In genomic region chr12:77342275-77342674, GRCh38 we compare ENCODE assay signal across 34 cellular contexts.
"Had no signal": no experiment of that assay in that cellular context is flagged by ENCODE, and none has a peak within 500 bp of the region (broad histone marks: within the 10 kb centered on the region; RNA-seq: fewer than 3 reads in every experiment).

No MANE protein-coding gene starts in this region.

- H3K9me3 ChIP-seq: adrenal gland, body of pancreas, breast epithelium, Peyer's patch, SJSA1 had no signal

- DNase-seq: activated CD4-positive, alpha-beta T cell treated with anti-CD3 and anti-CD28 coated beads for 36 hours; activated CD4-positive, alpha-beta T cell treated with anti-CD3 and anti-CD28 coated beads, Interleukin-2, amount 10 ng/mL, durations not matched to agents 7 days and 5 days; activated CD4-positive, alpha-beta T cell treated with anti-CD3 and anti-CD28 coated beads, Interleukin-2, amount 50 U/mL, for 48 hours; activated CD8-positive, alpha-beta memory T cell treated with anti-CD3 and anti-CD28 coated beads, Interleukin-2, amount 50 U/mL, for 4 hours; activated CD8-positive, alpha-beta T cell treated with anti-CD3 and anti-CD28 coated beads, Interleukin-2, amount 10 ng/mL, durations not matched to agents 7 days and 5 days; activated gamma-delta T cell treated with Interleukin-2 at 50 U/mL for 16 hours; activated naive CD4-positive, alpha-beta T cell treated with anti-CD3 and anti-CD28 coated beads for 36 hours; activated T-cell treated with anti-CD3 and anti-CD28 coated beads for 4 hours; activated T-cell treated with anti-CD3 and anti-CD28 coated beads, Interleukin-2, amount 50 U/mL, for 4 hours; adrenal gland; body of pancreas; MM.1S; MV-4-11; NCI-H1092 treated with DMSO at 0.1 percent for 48 hours; NCI-H146; NCI-H187; NCI-H2081; NCI-H510A; NCI-H526; NCI-H748 treated with DMSO at 0.1 percent for 48 hours; NK-92 treated with Interleukin-12 subunit alpha and Interleukin-12 subunit beta, amount 100 ng/mL, for 24 hours; PC-3; Peyer's patch; RPMI8226; SHP77 treated with DMSO at 0.1 percent for 48 hours had no signal

- H3K9ac ChIP-seq: KMS-11 had no signal

- H3K27ac ChIP-seq: adrenal gland, body of pancreas, KMS-11, Peyer's patch, SJSA1 had no signal

- ATAC-seq: activated CD4-positive, alpha-beta T cell treated with anti-CD3 and anti-CD28 coated beads for 36 hours; activated CD4-positive, CD25-positive, alpha-beta regulatory T cell treated with anti-CD3 and anti-CD28 coated beads, Interleukin-2, amount 50 U/mL, for 24 hours; activated CD8-positive, alpha-beta T cell treated with anti-CD3 and anti-CD28 coated beads, Interleukin-2, amount 10 ng/mL, durations not matched to agents 7 days and 5 days; activated naive CD4-positive, alpha-beta T cell treated with anti-CD3 and anti-CD28 coated beads, Interleukin-2, amount 50 U/mL, for 72 hours; activated T-cell treated with anti-CD3 and anti-CD28 coated beads, Interleukin-2, amount 50 U/mL, for 4 hours; body of pancreas; PC-3 had no signal

- H3K36me3 ChIP-seq: adrenal gland, breast epithelium, Peyer's patch, SJSA1 had no signal

- H3K9me3 Mint-ChIP-seq: activated CD4-positive, alpha-beta T cell treated with anti-CD3 and anti-CD28 coated beads, Interleukin-2, amount 10 ng/mL, durations not matched to agents 7 days and 5 days; activated naive CD4-positive, alpha-beta T cell treated with anti-CD3 and anti-CD28 coated beads for 36 hours; activated naive CD4-positive, alpha-beta T cell treated with anti-CD3 and anti-CD28 coated beads, Interleukin-2, amount 50 U/mL, for 72 hours; activated T-cell treated with anti-CD3 and anti-CD28 coated beads, Interleukin-2, amount 50 U/mL, for 4 hours; activated T-helper 1 cell treated with anti-CD3 and anti-CD28 coated beads, Interleukin-12 subunit alpha, Interleukin-12 subunit beta, Interleukin-2, Interleukin-4 antibody, amounts not matched to agents 30 ng/mL and 10 ng/mL and 1 ng/mL, durations not matched to agents 14 hours and 24 hours and 36 hours; T-helper 1 cell treated with Interleukin-12 subunit alpha and Interleukin-12 subunit beta and Interleukin-4 antibody, amounts not matched to agents 30 μg/mL and 1 μg/mL, for 36 hours; T-helper 2 cell treated with Interferon-gamma antibody and Interleukin-4, amounts not matched to agents 5 μg/mL and 100 μg/mL, for 36 hours; WTC11 had no signal

- H3K4me1 ChIP-seq: adrenal gland, body of pancreas, Peyer's patch, SJSA1 had no signal

- H3K4me3 ChIP-seq: adrenal gland, body of pancreas, breast epithelium, Peyer's patch, SJSA1 had no signal

- H3K36me3 Mint-ChIP-seq: activated naive CD4-positive, alpha-beta T cell treated with anti-CD3 and anti-CD28 coated beads, Interleukin-2, amount 50 U/mL, for 72 hours; WTC11 had no signal

- H3K4me2 ChIP-seq: KMS-11 had no signal

- H3K4me3 Mint-ChIP-seq: activated CD4-positive, alpha-beta T cell treated with anti-CD3 and anti-CD28 coated beads for 36 hours; activated CD4-positive, alpha-beta T cell treated with anti-CD3 and anti-CD28 coated beads, Interleukin-2, amount 10 ng/mL, durations not matched to agents 7 days and 5 days; activated CD8-positive, alpha-beta T cell treated with anti-CD3 and anti-CD28 coated beads, Interleukin-2, amount 10 ng/mL, durations not matched to agents 7 days and 5 days; activated naive CD4-positive, alpha-beta T cell treated with anti-CD3 and anti-CD28 coated beads for 36 hours; activated T-cell treated with anti-CD3 and anti-CD28 coated beads, Interleukin-2, amount 50 U/mL, for 4 hours; activated T-helper 1 cell treated with anti-CD3 and anti-CD28 coated beads, Interleukin-12 subunit alpha, Interleukin-12 subunit beta, Interleukin-2, Interleukin-4 antibody, amounts not matched to agents 30 ng/mL and 10 ng/mL and 1 ng/mL, durations not matched to agents 14 hours and 24 hours and 36 hours; T-helper 1 cell treated with Interleukin-12 subunit alpha and Interleukin-12 subunit beta and Interleukin-4 antibody, amounts not matched to agents 30 μg/mL and 1 μg/mL, for 36 hours; T-helper 2 cell treated with Interferon-gamma antibody and Interleukin-4, amounts not matched to agents 5 μg/mL and 100 μg/mL, for 36 hours; WTC11 had no signal

- H3K27me3 Mint-ChIP-seq: activated CD4-positive, alpha-beta T cell treated with anti-CD3 and anti-CD28 coated beads for 36 hours; activated CD4-positive, alpha-beta T cell treated with anti-CD3 and anti-CD28 coated beads, Interleukin-2, amount 10 ng/mL, durations not matched to agents 7 days and 5 days had no signal

- H3K27me3 ChIP-seq: adrenal gland, body of pancreas, breast epithelium, Peyer's patch, SJSA1 had no signal

- H3K27ac Mint-ChIP-seq: activated CD4-positive, alpha-beta T cell treated with anti-CD3 and anti-CD28 coated beads for 36 hours; activated CD4-positive, alpha-beta T cell treated with anti-CD3 and anti-CD28 coated beads, Interleukin-2, amount 10 ng/mL, durations not matched to agents 7 days and 5 days; activated CD8-positive, alpha-beta T cell treated with anti-CD3 and anti-CD28 coated beads, Interleukin-2, amount 10 ng/mL, durations not matched to agents 7 days and 5 days; activated naive CD4-positive, alpha-beta T cell treated with anti-CD3 and anti-CD28 coated beads for 36 hours; activated naive CD4-positive, alpha-beta T cell treated with anti-CD3 and anti-CD28 coated beads, Interleukin-2, amount 50 U/mL, for 72 hours; activated T-helper 1 cell treated with anti-CD3 and anti-CD28 coated beads, Interleukin-12 subunit alpha, Interleukin-12 subunit beta, Interleukin-2, Interleukin-4 antibody, amounts not matched to agents 30 ng/mL and 10 ng/mL and 1 ng/mL, durations not matched to agents 14 hours and 24 hours and 36 hours; T-helper 1 cell treated with Interleukin-12 subunit alpha and Interleukin-12 subunit beta and Interleukin-4 antibody, amounts not matched to agents 30 μg/mL and 1 μg/mL, for 36 hours; T-helper 2 cell treated with Interferon-gamma antibody and Interleukin-4, amounts not matched to agents 5 μg/mL and 100 μg/mL, for 36 hours; WTC11 had no signal

- H3K4me1 Mint-ChIP-seq: activated CD4-positive, alpha-beta T cell treated with anti-CD3 and anti-CD28 coated beads for 36 hours; activated CD4-positive, alpha-beta T cell treated with anti-CD3 and anti-CD28 coated beads, Interleukin-2, amount 10 ng/mL, durations not matched to agents 7 days and 5 days had no signal
